28 cellular contexts compared by ENCODE assay signal in genomic region chr13:102040812-102041211, GRCh38.
DNase-seq lines count a peak whose midpoint lies in the region; ATAC-seq lines count a peak whose summit lies in the region.
"Had no signal": no experiment of that assay in that cellular context is flagged by ENCODE, and none has a peak within 500 bp of the region (broad histone marks: within the 10 kb centered on the region; RNA-seq: fewer than 3 reads in every experiment).

No MANE protein-coding gene starts in this region.

- H2BK120ac ChIP-seq in trophoblast cell (ENCODE audit: insufficient read depth, low read length, poor library complexity), result no peak overlapping the region

- H3K23ac ChIP-seq in trophoblast cell (ENCODE audit: low read length), result no peak overlapping the region

- no peak overlapping the region for H3K4ac ChIP-seq in trophoblast cell (ENCODE audit: low read depth, low read length)

- H3K4me3 ChIP-seq in trophoblast cell (ENCODE audit: low read depth, low read length), result no peak overlapping the region
- H3K4me3 ChIP-seq: dorsolateral prefrontal cortex, esophagus muscularis mucosa, GM23248, heart left ventricle, right atrium auricular region, SJSA1 had no signal

- H2AFZ ChIP-seq in trophoblast cell (ENCODE audit: insufficient read depth, low read length, poor library complexity), result no peak overlapping the region
- H2AFZ ChIP-seq: GM23248 had no signal

- no peak overlapping the region for H3K27ac ChIP-seq in trophoblast cell (ENCODE audit: low read depth, low read length)
- H3K27ac ChIP-seq: brain microvascular endothelial cell, dorsolateral prefrontal cortex, esophagus muscularis mucosa, GM23248, heart left ventricle, right atrium auricular region, SJSA1, VCaP had no signal

- H3K14ac ChIP-seq in trophoblast cell (ENCODE audit: low read length), result no peak overlapping the region

- no peaks in the 10 kb centered on the region for H3K79me1 ChIP-seq in trophoblast cell (ENCODE audit: low read length)

- no peak for ATAC-seq in GM18909 (IDR thresholded peaks at IDR 0.05; ENCODE audit: poor library complexity, unreplicated experiment)
- ATAC-seq: activated CD4-positive, alpha-beta T cell treated with anti-CD3 and anti-CD28 coated beads for 36 hours; activated CD8-positive, alpha-beta T cell treated with anti-CD3 and anti-CD28 coated beads for 36 hours; activated naive CD4-positive, alpha-beta T cell treated with anti-CD3 and anti-CD28 coated beads, Interleukin-2, amount 50 U/mL, for 72 hours; CD8-positive, alpha-beta T cell; heart left ventricle; stimulated activated naive B cell treated with anti-CD40 and anti-IgM and Interleukin-4, amounts not matched to agents 10 μg/mL and 1 μg/mL and 100 μg/mL, for 72 hours had no signal

- no peak overlapping the region for H3K9ac ChIP-seq in trophoblast cell (ENCODE audit: low read length)
- H3K9ac ChIP-seq: GM23248 had no signal

- no peak overlapping the region for H4K12ac ChIP-seq in trophoblast cell (ENCODE audit: low read depth, low read length)

- no peak overlapping the region for H4K91ac ChIP-seq in trophoblast cell (ENCODE audit: low read depth, low read length)

- no peaks in the 10 kb centered on the region for H3K27me3 ChIP-seq in trophoblast cell (ENCODE audit: insufficient read depth, low read length)
- H3K27me3 ChIP-seq: brain microvascular endothelial cell, dorsolateral prefrontal cortex, esophagus muscularis mucosa, heart left ventricle, right atrium auricular region, SJSA1 had no signal

- no peaks in the 10 kb centered on the region for H3K79me2 ChIP-seq in trophoblast cell (ENCODE audit: control insufficient read depth, insufficient read depth, low read length, poor library complexity)

- no peaks in the 10 kb centered on the region for H3K36me3 ChIP-seq in trophoblast cell (ENCODE audit: control insufficient read depth in 1 of 2, insufficient read depth in 2 of 2, low read length in 2 of 2)
- H3K36me3 ChIP-seq: brain microvascular endothelial cell, esophagus muscularis mucosa, heart left ventricle, right atrium auricular region, SJSA1 had no signal

- no peak overlapping the region for H3K4me2 ChIP-seq in trophoblast cell (ENCODE audit: low read length)

- no peaks in the 10 kb centered on the region for H3K9me3 ChIP-seq in trophoblast cell (ENCODE audit: insufficient read depth, low read depth, low read length)
- H3K9me3 ChIP-seq: esophagus muscularis mucosa, right atrium auricular region, SJSA1 had no signal

- H2BK12ac ChIP-seq in trophoblast cell (ENCODE audit: low read length), result no peak overlapping the region

- no peak overlapping the region for H3K18ac ChIP-seq in trophoblast cell (ENCODE audit: low read length)

- no peaks in the 10 kb centered on the region for H3K4me1 ChIP-seq in trophoblast cell (ENCODE audit: control insufficient read depth in 1 of 2, insufficient read depth in 2 of 2, low read length in 2 of 2)
- H3K4me1 ChIP-seq: heart left ventricle, SJSA1 had no signal

- no peak overlapping the region for H2BK5ac ChIP-seq in trophoblast cell (ENCODE audit: low read depth, low read length, poor library complexity)

- no CpG with 5 or more reads among the region's 2 CpGs for WGBS in trophoblast cell (ENCODE audit: extremely low coverage, insufficient coverage, insufficient read length)

- DNase-seq in COLO668 (lab: John Stamatoyannopoulos, UW; ENCODE audit: unreplicated experiment), result peak; percentile 41
- peak; percentile 41 for DNase-seq in NCI-H1092 (lab: John Stamatoyannopoulos, UW)
- peak; percentile 70 for DNase-seq in NCI-H187 treated with DMSO at 0.1 percent for 48 hours (lab: John Stamatoyannopoulos, UW)
- peak; percentile 87 for DNase-seq in NCI-H748 treated with DMSO at 0.1 percent for 48 hours (lab: John Stamatoyannopoulos, UW)
- DNase-seq in MV-4-11 (lab: John Stamatoyannopoulos, UW), result no peak
- DNase-seq in trophoblast cell, result no peak
- DNase-seq: activated CD4-positive, alpha-beta T cell treated with anti-CD3 and anti-CD28 coated beads for 36 hours; activated CD8-positive, alpha-beta T cell treated with anti-CD3 and anti-CD28 coated beads for 36 hours; amygdala; brain microvascular endothelial cell; CD8-positive, alpha-beta T cell; DMS 273 treated with DMSO at 0.1 percent for 48 hours; dorsolateral prefrontal cortex; foreskin fibroblast; GM23248; heart left ventricle; Kasumi-1; NCI-H82; posterior cingulate gyrus; small intestine; stimulated activated naive B cell treated with anti-CD40 and anti-IgM and Interleukin-4, amounts not matched to agents 10 μg/mL and 1 μg/mL and 100 μg/mL, for 72 hours; T1000 had no signal

- no peak overlapping the region for H4K8ac ChIP-seq in trophoblast cell (ENCODE audit: low read depth, low read length)

- H2AK5ac ChIP-seq in trophoblast cell (ENCODE audit: low read length), result no peak overlapping the region

Comparison
In these comparisons a context has a peak if more than half of its experiments do, and no peak if none do; other contexts are left out.
1. DNase-seq: peak in COLO668 (single experiment), NCI-H1092 (single experiment), NCI-H187 treated with DMSO at 0.1 percent for 48 hours (single experiment) and NCI-H748 treated with DMSO at 0.1 percent for 48 hours (single experiment); none in MV-4-11 (single experiment) and trophoblast cell (0 of 2).